18 cellular contexts compared by ENCODE assay signal in the genomic region with DNA sequence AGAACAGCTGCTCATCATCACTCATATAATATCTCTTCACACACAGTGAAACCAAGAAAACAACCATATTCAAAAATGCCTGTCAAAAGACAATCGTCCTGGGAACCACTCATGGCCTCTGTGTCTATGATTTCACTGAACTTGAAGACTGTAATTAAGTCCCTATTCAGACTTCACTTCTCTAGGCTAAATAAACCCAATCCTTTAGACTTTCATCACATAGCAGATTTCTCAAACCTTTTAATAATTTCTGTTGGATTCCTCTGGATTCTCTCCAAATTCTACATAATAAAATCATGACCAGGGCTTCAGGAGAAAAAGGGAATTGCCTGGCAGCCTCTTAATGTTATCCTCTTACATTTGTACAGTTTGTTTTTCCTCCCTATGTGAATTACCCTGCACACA.
DNase-seq lines count a peak whose midpoint lies in the region; ATAC-seq and TF ChIP-seq lines count a peak whose summit lies in the region.
"Had no signal": no experiment of that assay in that cellular context is flagged by ENCODE, and none has a peak within 500 bp of the region (broad histone marks: within the 10 kb centered on the region; RNA-seq: fewer than 3 reads in every experiment).

No MANE protein-coding gene starts in this region.

- no peak for TF ChIP-seq EP300 in SK-N-SH (IDR thresholded peaks at IDR 0.05; ENCODE audit: borderline replicate concordance in 1 of 2, low read depth in 1 of 2, low read length in 1 of 2)

- H3K9me2 ChIP-seq in GM23248 (ENCODE audit: insufficient read depth): peaks cover 4% of the 10 kb centered on the region; the same call in 1 of the 2 replicates
- no peaks in the 10 kb centered on the region for H3K9me2 ChIP-seq in SK-N-SH

- peak; percentile 23 for DNase-seq in AG09309 (ENCODE audit: low read depth)
- peak; percentile 29 for DNase-seq in GM23248
- DNase-seq in SK-N-SH: no peak
- DNase-seq in iris pigment epithelial cell (ENCODE audit: low read depth): peak; percentile 27
- DNase-seq in activated T-cell treated with anti-CD3 and anti-CD28 coated beads for 4 hours: no peak
- no peak for DNase-seq in nucleus accumbens (lab: John Stamatoyannopoulos, UW)
- DNase-seq: activated CD8-positive, alpha-beta T cell treated with anti-CD3 and anti-CD28 coated beads, Interleukin-2, amount 10 ng/mL, durations not matched to agents 7 days and 5 days; activated effector memory CD4-positive, alpha-beta T cell treated with anti-CD3 and anti-CD28 coated beads, Interleukin-2, amount 50 U/mL, for 16 hours; BE2C; brain microvascular endothelial cell; endodermal cell; islet precursor cell; NCI-H1930; stimulated activated CD4-positive, alpha-beta T cell treated with anti-CD3 and anti-CD28 coated beads, Interleukin-4, amount 100 ng/mL, for 1 hour; upper lobe of right lung had no signal

- H3K36me3 ChIP-seq in GM23248 (ENCODE audit: low read depth): no peaks in the 10 kb centered on the region
- H3K36me3 ChIP-seq in SK-N-SH (replicated peaks in 1 of 2; ENCODE audit: control insufficient read depth in 1 of 2, insufficient read depth in 2 of 2, low read length in 1 of 2): no peaks in the 10 kb centered on the region
- H3K36me3 ChIP-seq: BE2C, brain microvascular endothelial cell, upper lobe of right lung had no signal

- no peak overlapping the region for H2AFZ ChIP-seq in GM23248
- no peak overlapping the region; the same call in 1 of the 2 replicates for H2AFZ ChIP-seq in SK-N-SH (ENCODE audit: low read depth)

- H3K4me3 ChIP-seq in AG09309 (ENCODE audit: control insufficient read depth, low read depth, low read length) (no peak overlapping the region), GM23248 (no peak overlapping the region), SK-N-SH (ENCODE audit: low read depth in 2 of 2, low read length in 1 of 2) (no peak overlapping the region)
- H3K4me3 ChIP-seq: SK-N-MC, upper lobe of right lung had no signal

- H3K9me3 ChIP-seq in GM23248 (ENCODE audit: low read depth): no peaks in the 10 kb centered on the region
- H3K9me3 ChIP-seq in SK-N-SH: no peaks in the 10 kb centered on the region; the same call in 1 of the 2 replicates
- H3K9me3 ChIP-seq: BE2C, upper lobe of right lung had no signal

- no peak overlapping the region for H3K4me2 ChIP-seq in GM23248 (ENCODE audit: unreplicated experiment)
- peak overlapping the region; percentile 2; the same call in 1 of the 2 replicates for H3K4me2 ChIP-seq in SK-N-SH

- 0 out of 2 replicates have a peak, but pooled peaks have one; percentile 5 for TF ChIP-seq RAD21 in SK-N-SH (IDR thresholded peaks at IDR 0.05; ENCODE audit: low read length)

- in situ Hi-C loops in GM23248 (cut with MboI): no loop called here

- H3F3A ChIP-seq in GM23248 (ENCODE audit: insufficient read depth) (no peaks in the 10 kb centered on the region), SK-N-SH (replicated peaks; ENCODE audit: insufficient read depth) (no peaks in the 10 kb centered on the region)

- ATAC-seq in GM18858 (IDR thresholded peaks at IDR 0.05; ENCODE audit: unreplicated experiment) (no peak), GM19324 (IDR thresholded peaks at IDR 0.05; ENCODE audit: low FRiP score, unreplicated experiment) (no peak)
- ATAC-seq: activated CD8-positive, alpha-beta T cell treated with anti-CD3 and anti-CD28 coated beads, Interleukin-2, amount 10 ng/mL, durations not matched to agents 7 days and 5 days; upper lobe of right lung had no signal

- WGBS in GM23248 (ENCODE audit: low coverage in 1 of 2, low lambda C conversion rate in 2 of 2, missing lambda C conversion rate in 2 of 2), 2 experiments: 24 to 32% methylated on average over 1 of the region's 1 CpG
- 36% methylated on average over 1 of the region's 1 CpG for WGBS in SK-N-SH (ENCODE audit: low lambda C conversion rate)

- POLR2A ChIA-PET in SK-N-SH (lab: Yijun Ruan, JAX): no interaction called here

- H3K27me3 ChIP-seq in GM23248 (replicated peaks; ENCODE audit: insufficient read depth) (no peaks in the 10 kb centered on the region), SK-N-SH (ENCODE audit: insufficient read depth) (no peaks in the 10 kb centered on the region)
- H3K27me3 ChIP-seq: BE2C, brain microvascular endothelial cell, upper lobe of right lung had no signal

- CTCF ChIA-PET in SK-N-SH (lab: Yijun Ruan, JAX): no interaction called here

- no peaks in the 10 kb centered on the region for H3K4me1 ChIP-seq in GM23248 (ENCODE audit: insufficient read depth)
- peaks cover 18 to 23% of the 10 kb centered on the region in 2 experiments; a peak in 3 of 4 replicates for H3K4me1 ChIP-seq in SK-N-SH (ENCODE audit: control insufficient read depth in 1 of 2, insufficient read depth in 2 of 2, low read depth in 1 of 2, low read length in 1 of 2)
- H3K4me1 ChIP-seq: upper lobe of right lung had no signal

- TF ChIP-seq CTCF in AG09309 (IDR thresholded peaks at IDR 0.05; ENCODE audit: control insufficient read depth, insufficient read depth, low read depth, low read length, missing control alignments) (no peak), SK-N-SH (IDR thresholded peaks at IDR 0.05) (no peak)

- H3K27ac ChIP-seq in GM23248 (no peak overlapping the region), SK-N-SH (ENCODE audit: low read depth in 2 of 2, low read length in 1 of 2) (peak overlapping the region; percentile 9 to 76; a peak in 3 of 4 replicates)
- H3K27ac ChIP-seq: brain microvascular endothelial cell, SK-N-MC, upper lobe of right lung had no signal

- H4K20me1 ChIP-seq in GM23248 (ENCODE audit: insufficient read depth) (no peaks in the 10 kb centered on the region), SK-N-SH (ENCODE audit: insufficient read depth) (no peaks in the 10 kb centered on the region)

- no peak overlapping the region for H3K9ac ChIP-seq in GM23248
- no peak overlapping the region for H3K9ac ChIP-seq in SK-N-SH

- H3K79me2 ChIP-seq in GM23248 (ENCODE audit: insufficient read depth) (no peaks in the 10 kb centered on the region), SK-N-SH (ENCODE audit: insufficient read depth) (no peaks in the 10 kb centered on the region)

TF ChIP-seq in SK-N-SH, 30 proteins besides CTCF, POLR2A, EP300 and RAD21:
- TF ChIP-seq TCF12 (IDR thresholded peaks at IDR 0.05) (peak; percentile 43; the same call in 1 of the 2 replicates), MEF2A (IDR thresholded peaks at IDR 0.05; ENCODE audit: borderline replicate concordance, low read depth) (no peak), GABPA (IDR thresholded peaks at IDR 0.05; ENCODE audit: low read depth) (no peak), NFIC (IDR thresholded peaks at IDR 0.05; ENCODE audit: borderline replicate concordance) (peak; percentile 30), FOSL2 (IDR thresholded peaks at IDR 0.05; ENCODE audit: borderline replicate concordance, low read depth) (no peak), YY1 (IDR thresholded peaks at IDR 0.05; ENCODE audit: low read depth) (no peak), GATA2 (CRISPR knock-in tag; IDR thresholded peaks at IDR 0.05) (0 out of 2 replicates have a peak, but pooled peaks have one; percentile 1)
- TF ChIP-seq, protein P1, sequence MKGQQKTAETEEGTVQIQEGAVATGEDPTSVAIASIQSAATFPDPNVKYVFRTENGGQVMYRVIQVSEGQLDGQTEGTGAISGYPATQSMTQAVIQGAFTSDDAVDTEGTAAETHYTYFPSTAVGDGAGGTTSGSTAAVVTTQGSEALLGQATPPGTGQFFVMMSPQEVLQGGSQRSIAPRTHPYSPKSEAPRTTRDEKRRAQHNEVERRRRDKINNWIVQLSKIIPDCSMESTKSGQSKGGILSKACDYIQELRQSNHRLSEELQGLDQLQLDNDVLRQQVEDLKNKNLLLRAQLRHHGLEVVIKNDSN (IDR thresholded peaks at IDR 0.05; ENCODE audit: borderline replicate concordance, low read depth): no peak
- TF ChIP-seq, protein P2, sequence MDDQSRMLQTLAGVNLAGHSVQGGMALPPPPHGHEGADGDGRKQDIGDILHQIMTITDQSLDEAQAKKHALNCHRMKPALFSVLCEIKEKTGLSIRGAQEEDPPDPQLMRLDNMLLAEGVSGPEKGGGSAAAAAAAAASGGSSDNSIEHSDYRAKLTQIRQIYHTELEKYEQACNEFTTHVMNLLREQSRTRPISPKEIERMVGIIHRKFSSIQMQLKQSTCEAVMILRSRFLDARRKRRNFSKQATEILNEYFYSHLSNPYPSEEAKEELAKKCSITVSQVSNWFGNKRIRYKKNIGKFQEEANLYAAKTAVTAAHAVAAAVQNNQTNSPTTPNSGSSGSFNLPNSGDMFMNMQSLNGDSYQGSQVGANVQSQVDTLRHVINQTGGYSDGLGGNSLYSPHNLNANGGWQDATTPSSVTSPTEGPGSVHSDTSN (IDR thresholded peaks at IDR 0.05): peak; percentile 28; the same call in 1 of the 2 replicates
- TF ChIP-seq, protein P3, sequence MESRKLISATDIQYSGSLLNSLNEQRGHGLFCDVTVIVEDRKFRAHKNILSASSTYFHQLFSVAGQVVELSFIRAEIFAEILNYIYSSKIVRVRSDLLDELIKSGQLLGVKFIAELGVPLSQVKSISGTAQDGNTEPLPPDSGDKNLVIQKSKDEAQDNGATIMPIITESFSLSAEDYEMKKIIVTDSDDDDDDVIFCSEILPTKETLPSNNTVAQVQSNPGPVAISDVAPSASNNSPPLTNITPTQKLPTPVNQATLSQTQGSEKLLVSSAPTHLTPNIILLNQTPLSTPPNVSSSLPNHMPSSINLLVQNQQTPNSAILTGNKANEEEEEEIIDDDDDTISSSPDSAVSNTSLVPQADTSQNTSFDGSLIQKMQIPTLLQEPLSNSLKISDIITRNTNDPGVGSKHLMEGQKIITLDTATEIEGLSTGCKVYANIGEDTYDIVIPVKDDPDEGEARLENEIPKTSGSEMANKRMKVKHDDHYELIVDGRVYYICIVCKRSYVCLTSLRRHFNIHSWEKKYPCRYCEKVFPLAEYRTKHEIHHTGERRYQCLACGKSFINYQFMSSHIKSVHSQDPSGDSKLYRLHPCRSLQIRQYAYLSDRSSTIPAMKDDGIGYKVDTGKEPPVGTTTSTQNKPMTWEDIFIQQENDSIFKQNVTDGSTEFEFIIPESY (IDR thresholded peaks at IDR 0.05; ENCODE audit: borderline replicate concordance, low read depth): no peak
- TF ChIP-seq, protein P4, sequence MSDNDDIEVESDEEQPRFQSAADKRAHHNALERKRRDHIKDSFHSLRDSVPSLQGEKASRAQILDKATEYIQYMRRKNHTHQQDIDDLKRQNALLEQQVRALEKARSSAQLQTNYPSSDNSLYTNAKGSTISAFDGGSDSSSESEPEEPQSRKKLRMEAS (IDR thresholded peaks at IDR 0.05; ENCODE audit: low read depth): no peak

Comparison
In these comparisons a context has a peak if more than half of its experiments do, and no peak if none do; other contexts are left out.
1. DNase-seq: peak in AG09309 (single experiment), GM23248 (single experiment) and iris pigment epithelial cell (single experiment); none in SK-N-SH (single experiment), activated T-cell treated with anti-CD3 and anti-CD28 coated beads for 4 hours (single experiment) and nucleus accumbens (0 of 56).